27 cellular contexts compared by ENCODE assay signal in genomic region chr16:29321000-29321393, GRCh38.
A peak's percentile ranks its signal among the peaks of the same experiment; 100 is the strongest.
DNase-seq lines count a peak whose midpoint lies in the region; ATAC-seq, FAIRE-seq and TF ChIP-seq lines count a peak whose summit lies in the region.
"Had no signal": no experiment of that assay in that cellular context is flagged by ENCODE, and none has a peak within 500 bp of the region (broad histone marks: within the 10 kb centered on the region; RNA-seq: fewer than 3 reads in every experiment).

No MANE protein-coding gene starts in this region.

- peak overlapping the region; percentile 70 for H2AK5ac ChIP-seq in IMR-90 (ENCODE audit: low read depth, low read length)
- no peak overlapping the region for H2AK5ac ChIP-seq in mesendoderm (ENCODE audit: low read length)

- H2BK120ac ChIP-seq in IMR-90 (ENCODE audit: low read depth, low read length) (peak overlapping the region; percentile 47), mesendoderm (ENCODE audit: low read depth, low read length) (no peak overlapping the region)

- H3K79me1 ChIP-seq in IMR-90 (ENCODE audit: low read depth in 1 of 2, low read length in 2 of 2) (peaks cover 0 to 11% of the 10 kb centered on the region in 2 experiments; a peak in 1 of 4 replicates), mesendoderm (ENCODE audit: low read length) (no peaks in the 10 kb centered on the region)

- ATAC-seq in GM23338 = peak; percentile 11; the same call in 2 of the 3 replicates
- no peak for ATAC-seq in IMR-90 (ENCODE audit: low read depth)
- ATAC-seq: A549, HCT116, Panc1 had no signal

- H2BK15ac ChIP-seq in IMR-90 (ENCODE audit: low read depth, low read length) (peak overlapping the region; percentile 87; the same call in 1 of the 3 replicates), mesendoderm (replicated peaks; ENCODE audit: low read depth) (no peak overlapping the region)

- no peak overlapping the region for H3K27ac ChIP-seq in GM23338 (ENCODE audit: low read depth)
- H3K27ac ChIP-seq in IMR-90 (ENCODE audit: insufficient read depth, low read length) = no peak overlapping the region; the same call in 1 of the 2 replicates
- no peak overlapping the region for H3K27ac ChIP-seq in endothelial cell of umbilical vein (ENCODE audit: insufficient read depth, low read depth, low read length)
- H3K27ac ChIP-seq in neural progenitor cell = no peak overlapping the region
- no peak overlapping the region for H3K27ac ChIP-seq in mesendoderm (ENCODE audit: low read depth, low read length)
- H3K27ac ChIP-seq: A549, RWPE1, SK-N-MC had no signal

- POLR2A ChIA-PET in IMR-90 (lab: Charles Lee; ENCODE audit: unreplicated experiment) = no interaction called here
- POLR2A ChIA-PET in endothelial cell of umbilical vein (lab: Charles Lee) = no interaction called here

- H3K56ac ChIP-seq in IMR-90 (ENCODE audit: extremely low read depth, insufficient read depth, low read length) = no peak overlapping the region
- no peak overlapping the region for H3K56ac ChIP-seq in mesendoderm (ENCODE audit: low read length)

- H3K9me1 ChIP-seq in IMR-90 (ENCODE audit: insufficient read depth, low read length) (peaks cover 13% of the 10 kb centered on the region), endothelial cell of umbilical vein (replicated peaks; ENCODE audit: control insufficient read depth, extremely low read depth, insufficient read depth, low read length) (no peaks in the 10 kb centered on the region)

- H3F3A ChIP-seq in GM23338 (replicated peaks; ENCODE audit: low read depth) (no peaks in the 10 kb centered on the region), neural progenitor cell (ENCODE audit: low read depth) (peaks cover 8% of the 10 kb centered on the region)

- H4K20me1 ChIP-seq in GM23338 (replicated peaks; ENCODE audit: insufficient read depth) = no peaks in the 10 kb centered on the region
- no peaks in the 10 kb centered on the region for H4K20me1 ChIP-seq in IMR-90 (ENCODE audit: insufficient read depth, low read length)
- no peaks in the 10 kb centered on the region for H4K20me1 ChIP-seq in endothelial cell of umbilical vein (replicated peaks; ENCODE audit: control insufficient read depth, extremely low read depth, insufficient read depth, low read length)
- no peaks in the 10 kb centered on the region for H4K20me1 ChIP-seq in neural progenitor cell (ENCODE audit: low read depth)

- H3K36me3 Mint-ChIP-seq in GM23338 (ENCODE audit: low read depth) (no peaks in the 10 kb centered on the region), neural progenitor cell (no peaks in the 10 kb centered on the region)

- CTCF ChIA-PET in IMR-90 (lab: Yijun Ruan, JAX) = no interaction called here
- CTCF ChIA-PET in endothelial cell of umbilical vein (lab: Charles Lee) = no interaction called here

- H4K91ac ChIP-seq in IMR-90 (ENCODE audit: insufficient read depth, low read depth, low read length) = peak overlapping the region; percentile 81

- H2AFZ ChIP-seq in GM23338 (no peak overlapping the region), IMR-90 (replicated peaks; ENCODE audit: low read length, poor library complexity) (no peak overlapping the region), endothelial cell of umbilical vein (ENCODE audit: low read depth, low read length) (peak overlapping the region; percentile 31), neural progenitor cell (replicated peaks) (no peak overlapping the region)

- H3K36me3 ChIP-seq in GM23338 (ENCODE audit: insufficient read depth) (no peaks in the 10 kb centered on the region), IMR-90 (ENCODE audit: control insufficient read depth, insufficient read depth, low read length) (peaks cover 1% of the 10 kb centered on the region; the same call in 1 of the 2 replicates), endothelial cell of umbilical vein (ENCODE audit: control insufficient read depth in 2 of 2, extremely low read depth in 1 of 2, insufficient read depth in 2 of 2, low read length in 2 of 2) (no peaks in the 10 kb centered on the region), neural progenitor cell (no peaks in the 10 kb centered on the region), mesendoderm (ENCODE audit: control insufficient read depth, insufficient read depth, low read length) (no peaks in the 10 kb centered on the region)
- H3K36me3 ChIP-seq: MG63 had no signal

- WGBS in IMR-90 (ENCODE audit: extremely low coverage in 2 of 2, insufficient read length in 1 of 2), 2 experiments = 93% methylated on average over 8 of the region's 18 CpGs; no CpG with 5 or more reads in 1 of the 2 experiments
- WGBS in mesendoderm (ENCODE audit: extremely low coverage, insufficient coverage, low lambda C conversion rate) = no CpG with 5 or more reads among the region's 18 CpGs

- H3K4me1 Mint-ChIP-seq in GM23338 (peaks cover 32% of the 10 kb centered on the region), neural progenitor cell (peaks cover 67% of the 10 kb centered on the region)
- H3K4me1 Mint-ChIP-seq: CD4-positive, alpha-beta memory T cell had no signal

- H3K23ac ChIP-seq in IMR-90 (ENCODE audit: low read depth, low read length) = no peak overlapping the region
- H3K23ac ChIP-seq in mesendoderm (ENCODE audit: low read length) = no peak overlapping the region

- no peak overlapping the region for H3K4me2 ChIP-seq in GM23338
- no peak overlapping the region for H3K4me2 ChIP-seq in IMR-90 (ENCODE audit: low read depth, low read length)
- H3K4me2 ChIP-seq in endothelial cell of umbilical vein (ENCODE audit: insufficient read depth, low read length) = no peak overlapping the region
- H3K4me2 ChIP-seq in neural progenitor cell = no peak overlapping the region
- H3K4me2 ChIP-seq in mesendoderm (ENCODE audit: low read length) = no peak overlapping the region
- H3K4me2 ChIP-seq: A549 had no signal

- H3K4me3 ChIP-seq in GM23338 (no peak overlapping the region), IMR-90 (ENCODE audit: insufficient read depth, low read depth, low read length) (no peak overlapping the region), endothelial cell of umbilical vein (replicated peaks in 1 of 3; ENCODE audit: insufficient read depth in 1 of 3, low read depth in 1 of 3, low read length in 3 of 3) (no peak overlapping the region), neural progenitor cell (no peak overlapping the region), mesendoderm (ENCODE audit: low read length) (no peak overlapping the region)
- H3K4me3 ChIP-seq: A549, MG63, SK-N-MC had no signal

- H4K5ac ChIP-seq in IMR-90 (ENCODE audit: low read depth, low read length) = no peak overlapping the region; the same call in 1 of the 2 replicates
- no peak overlapping the region for H4K5ac ChIP-seq in mesendoderm (ENCODE audit: low read length)

- no peak for TF ChIP-seq CTCF in GM23338 (conservative IDR thresholded peaks at IDR 0.05; ENCODE audit: low read depth in 2 of 2)
- no peak for TF ChIP-seq CTCF in IMR-90 (conservative IDR thresholded peaks at IDR 0.05; ENCODE audit: low read depth, low read length)
- no peak for TF ChIP-seq CTCF in endothelial cell of umbilical vein (IDR thresholded peaks at IDR 0.05; ENCODE audit: extremely low read depth in 1 of 2, insufficient read depth in 1 of 2, low read depth in 1 of 2, low read length in 2 of 2)
- TF ChIP-seq CTCF in neural progenitor cell (IDR thresholded peaks at IDR 0.05) = no peak

- intact Hi-C loops in IMR-90 (cut with micrococcal nuclease) = no loop called here
- intact Hi-C loops in endothelial cell of umbilical vein (cut with micrococcal nuclease) = no loop called here

- no peak for TF ChIP-seq POLR2A in IMR-90 (IDR thresholded peaks at IDR 0.05; ENCODE audit: low read depth, low read length)
- TF ChIP-seq POLR2A in endothelial cell of umbilical vein (IDR thresholded peaks at IDR 0.05; ENCODE audit: low read depth, low read length) = no peak
- TF ChIP-seq POLR2A in GM12892 (IDR thresholded peaks at IDR 0.05; ENCODE audit: low read depth, low read length) = no peak

- H3K27me3 Mint-ChIP-seq in GM23338 (ENCODE audit: insufficient read depth, low read depth, poor library complexity) = peaks cover 3% of the 10 kb centered on the region
- peaks cover 26% of the 10 kb centered on the region for H3K27me3 Mint-ChIP-seq in neural progenitor cell (ENCODE audit: insufficient read depth, low read depth)
- H3K27me3 Mint-ChIP-seq: CD4-positive, alpha-beta memory T cell had no signal

- H3K9me3 Mint-ChIP-seq in GM23338 (no peaks in the 10 kb centered on the region), neural progenitor cell (no peaks in the 10 kb centered on the region)

- H3K4ac ChIP-seq in IMR-90 (ENCODE audit: low read depth, low read length) (peak overlapping the region; percentile 42), mesendoderm (ENCODE audit: low read depth, low read length) (no peak overlapping the region)

- FAIRE-seq in endothelial cell of umbilical vein (lab: Jason Lieb, UNC) = no peak
- FAIRE-seq in GM12892 (lab: Jason Lieb, UNC) = no peak
- FAIRE-seq: A549, G401.6 had no signal

- 0 out of 2 replicates have a peak overlapping the region, but pooled peaks have one; percentile 70 for H2BK20ac ChIP-seq in IMR-90 (ENCODE audit: low read depth, low read length)

- H3K27ac Mint-ChIP-seq in GM23338 = no peak overlapping the region
- H3K27ac Mint-ChIP-seq in neural progenitor cell = peak overlapping the region; percentile 98

- 0 out of 4 replicates have a peak overlapping the region, but pooled peaks of 1 of the 2 experiments have one; percentile 25 for H4K8ac ChIP-seq in IMR-90 (ENCODE audit: low read depth in 2 of 2, low read length in 2 of 2)
- no peak overlapping the region for H4K8ac ChIP-seq in mesendoderm (ENCODE audit: low read depth, low read length)

- no peaks in the 10 kb centered on the region for H3K27me3 ChIP-seq in GM23338 (ENCODE audit: insufficient read depth)
- no peaks in the 10 kb centered on the region for H3K27me3 ChIP-seq in IMR-90 (ENCODE audit: control insufficient read depth, insufficient read depth, low read length)
- H3K27me3 ChIP-seq in endothelial cell of umbilical vein (ENCODE audit: control insufficient read depth in 2 of 2, insufficient read depth in 2 of 2, low read length in 2 of 2) = no peaks in the 10 kb centered on the region
- H3K27me3 ChIP-seq in neural progenitor cell = no peaks in the 10 kb centered on the region
- H3K27me3 ChIP-seq in mesendoderm (ENCODE audit: insufficient read depth, low read length, poor library complexity) = no peaks in the 10 kb centered on the region
- H3K27me3 ChIP-seq: MG63 had no signal

- H3K79me2 ChIP-seq in GM23338 (replicated peaks; ENCODE audit: insufficient read depth) = no peaks in the 10 kb centered on the region
- H3K79me2 ChIP-seq in endothelial cell of umbilical vein (ENCODE audit: control insufficient read depth, insufficient read depth, low read length) = no peaks in the 10 kb centered on the region
- H3K79me2 ChIP-seq in neural progenitor cell (ENCODE audit: low read depth) = no peaks in the 10 kb centered on the region
- no peaks in the 10 kb centered on the region for H3K79me2 ChIP-seq in mesendoderm (ENCODE audit: control insufficient read depth, insufficient read depth, low read length)

- in situ Hi-C loops in IMR-90 (cut with MboI; ENCODE audit: low sequenced_read_pairs) = no loop called here

- H3K14ac ChIP-seq in IMR-90 (replicated peaks; ENCODE audit: low read depth, low read length) = no peak overlapping the region

- no peak overlapping the region for H3K4me3 Mint-ChIP-seq in GM23338
- no peak overlapping the region for H3K4me3 Mint-ChIP-seq in neural progenitor cell
- H3K4me3 Mint-ChIP-seq: CD4-positive, alpha-beta memory T cell had no signal

- BruUV-seq in IMR-90 (replicated peaks; lab: Mats Ljungman, UMichigan) = no TSS peak
- BruUV-seq in endothelial cell of umbilical vein (replicated peaks; lab: Mats Ljungman, UMichigan) = no TSS peak

- H2AK9ac ChIP-seq in IMR-90 (replicated peaks; ENCODE audit: low read depth, low read length, poor library complexity) = no peak overlapping the region

- TF ChIP-seq RAD21 in IMR-90 (IDR thresholded peaks at IDR 0.05; ENCODE audit: low read length) = no peak

- H3K9me3 ChIP-seq in IMR-90 (ENCODE audit: control insufficient read depth, insufficient read depth, low read length) (no peaks in the 10 kb centered on the region), endothelial cell of umbilical vein (replicated peaks; ENCODE audit: control insufficient read depth, insufficient read depth, low read length) (no peaks in the 10 kb centered on the region), neural progenitor cell (ENCODE audit: low read depth) (no peaks in the 10 kb centered on the region)
- H3K9me3 ChIP-seq: A549, MG63 had no signal

- DNase-seq in GM23338 (ENCODE audit: low spot score) (no peak), IMR-90 (no peak), endothelial cell of umbilical vein (ENCODE audit: low read depth, low spot score) (no peak), neural progenitor cell (ENCODE audit: low spot score) (no peak), mesendoderm (no peak), NCI-H1417 (lab: John Stamatoyannopoulos, UW) (no peak), GM12892 (ENCODE audit: insufficient read length) (no peak)
- DNase-seq: AML-193; C1 segment of cervical spinal cord; CD4-positive, alpha-beta memory T cell; COR-L47; GOT3; KG1; MG63; NCI-H1694 treated with DMSO at 0.1 percent for 48 hours; NCI-H2081; NCI-H2227 treated with DMSO at 0.1 percent for 48 hours; NCI-H510A; NCI-H69; SHP77 treated with DMSO at 0.1 percent for 48 hours; SW 1271 had no signal

- H2BK5ac ChIP-seq in IMR-90 (ENCODE audit: low read depth, low read length, poor library complexity, severe bottlenecking) = peak overlapping the region; percentile 10
- H2BK5ac ChIP-seq in mesendoderm (ENCODE audit: low read length) = no peak overlapping the region

- H3K9ac ChIP-seq in IMR-90 (ENCODE audit: low read depth, low read length) (no peak overlapping the region), endothelial cell of umbilical vein (replicated peaks; ENCODE audit: extremely low read depth, insufficient read depth, low read length) (no peak overlapping the region), neural progenitor cell (no peak overlapping the region), mesendoderm (ENCODE audit: low read length) (no peak overlapping the region)

- H3K9me2 ChIP-seq in GM23338 (ENCODE audit: insufficient read depth) = no peaks in the 10 kb centered on the region

- no peaks in the 10 kb centered on the region for H3K4me1 ChIP-seq in GM23338 (ENCODE audit: insufficient read depth)
- peaks cover 20% of the 10 kb centered on the region; the same call in 1 of the 2 replicates for H3K4me1 ChIP-seq in IMR-90 (ENCODE audit: control insufficient read depth, insufficient read depth, low read length)
- peaks cover 17% of the 10 kb centered on the region for H3K4me1 ChIP-seq in endothelial cell of umbilical vein (ENCODE audit: control insufficient read depth, extremely low read depth, insufficient read depth, low read length)
- peaks cover 33% of the 10 kb centered on the region for H3K4me1 ChIP-seq in neural progenitor cell
- no peaks in the 10 kb centered on the region for H3K4me1 ChIP-seq in mesendoderm (ENCODE audit: control insufficient read depth, low read depth, low read length)
- H3K4me1 ChIP-seq: A549 had no signal

- dilution Hi-C loops in IMR-90 (cut with HindIII; ENCODE audit: low sequenced_read_pairs, unreplicated experiment) = no loop called here
- dilution Hi-C loops in endothelial cell of umbilical vein (cut with MboI; ENCODE audit: extremely low pct_ligation_motif_present, low sequenced_read_pairs) = no loop called here

- peak overlapping the region; percentile 40; the same call in 1 of the 2 replicates for H3K18ac ChIP-seq in IMR-90 (ENCODE audit: low read depth, low read length)
- no peak overlapping the region for H3K18ac ChIP-seq in mesendoderm (ENCODE audit: low read length)
